ENCODE assay signal across 1 cellular context in the genomic region with DNA sequence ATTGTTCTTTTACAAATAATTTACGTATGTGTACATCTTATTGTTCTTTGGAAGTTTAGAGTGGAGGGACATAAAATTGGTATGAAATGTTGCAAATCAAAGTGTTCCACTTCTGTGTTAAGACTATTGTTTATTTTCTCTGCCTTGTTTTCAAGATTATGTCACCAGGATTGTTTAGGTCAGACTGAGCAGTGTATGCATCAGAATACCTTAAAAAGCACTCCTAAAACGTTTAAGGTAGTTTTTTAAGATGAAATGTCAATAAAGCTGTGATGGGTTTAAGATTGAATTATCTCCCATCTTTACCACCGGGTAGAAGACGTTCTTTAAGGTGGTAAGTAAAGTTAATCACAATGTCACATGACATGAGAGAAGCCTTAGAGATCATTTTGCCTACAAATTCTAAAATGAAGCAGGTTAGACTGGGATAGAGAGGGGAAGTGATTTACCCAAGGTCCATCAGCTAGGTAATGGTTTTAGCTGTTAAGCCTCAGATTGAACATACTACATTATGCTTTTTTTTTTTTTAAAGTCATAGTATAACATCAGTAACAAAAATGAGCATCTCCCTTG.
TF ChIP-seq lines count a peak whose summit lies in the region.

No MANE protein-coding gene starts in this region.

TF ChIP-seq in IMR-90, 13 proteins besides CTCF, POLR2A, EP300 and RAD21:
- TF ChIP-seq MXI1 (IDR thresholded peaks at IDR 0.05; ENCODE audit: borderline replicate concordance, low read depth, low read length), result no peak
- no peak for TF ChIP-seq SMC3 (IDR thresholded peaks at IDR 0.05; ENCODE audit: low read depth, low read length)
- TF ChIP-seq NFE2L2 (IDR thresholded peaks at IDR 0.05; ENCODE audit: low read depth, low read length), result no peak
- TF ChIP-seq, protein P1, sequence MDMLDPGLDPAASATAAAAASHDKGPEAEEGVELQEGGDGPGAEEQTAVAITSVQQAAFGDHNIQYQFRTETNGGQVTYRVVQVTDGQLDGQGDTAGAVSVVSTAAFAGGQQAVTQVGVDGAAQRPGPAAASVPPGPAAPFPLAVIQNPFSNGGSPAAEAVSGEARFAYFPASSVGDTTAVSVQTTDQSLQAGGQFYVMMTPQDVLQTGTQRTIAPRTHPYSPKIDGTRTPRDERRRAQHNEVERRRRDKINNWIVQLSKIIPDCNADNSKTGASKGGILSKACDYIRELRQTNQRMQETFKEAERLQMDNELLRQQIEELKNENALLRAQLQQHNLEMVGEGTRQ (IDR thresholded peaks at IDR 0.05; ENCODE audit: low read depth, low read length), result no peak
- TF ChIP-seq MAZ (IDR thresholded peaks at IDR 0.05; ENCODE audit: borderline replicate concordance, low read depth, low read length), result no peak
- no peak for TF ChIP-seq CHD1 (IDR thresholded peaks at IDR 0.05; ENCODE audit: low read depth, low read length)
- TF ChIP-seq RCOR1 (IDR thresholded peaks at IDR 0.05; ENCODE audit: insufficient replicate concordance, low read length), result no peak
- no peak for TF ChIP-seq FOS (IDR thresholded peaks at IDR 0.05; ENCODE audit: low read depth, low read length)
- no peak for TF ChIP-seq CEBPB (IDR thresholded peaks at IDR 0.05; ENCODE audit: low read depth, low read length)
